Comparison of ENCODE assay signal across 1 cellular context in genomic region chr2:241609859-241610793, GRCh38.
A peak's percentile ranks its signal among the peaks of the same experiment; 100 is the strongest.
TF ChIP-seq lines count a peak whose summit lies in the region.

No MANE protein-coding gene starts in this region.

TF ChIP-seq in HepG2, 621 proteins besides CTCF, POLR2A, EP300 and RAD21 (continued from another document and continues in another):
- TF ChIP-seq ZBTB40 (IDR thresholded peaks at IDR 0.05) (no peak), ZBTB40 (CRISPR knock-in tag; IDR thresholded peaks at IDR 0.05) (peak; percentile 79), STAG1 (CRISPR knock-in tag; IDR thresholded peaks at IDR 0.05) (peak; percentile 70), ZNF616 (CRISPR knock-in tag; IDR thresholded peaks at IDR 0.05; ENCODE audit: low read depth) (peak; percentile 82), SP2 (CRISPR knock-in tag; IDR thresholded peaks at IDR 0.05) (peak; percentile 65), HOMEZ (CRISPR knock-in tag; IDR thresholded peaks at IDR 0.05; ENCODE audit: low read depth) (peak; percentile 40; the same call in 1 of the 2 replicates), BCL3 (CRISPR knock-in tag; IDR thresholded peaks at IDR 0.05) (peak; percentile 64), SOX5 (CRISPR knock-in tag; IDR thresholded peaks at IDR 0.05; ENCODE audit: borderline replicate concordance) (peak; percentile 65; the same call in 1 of the 2 replicates), SALL2 (CRISPR knock-in tag; IDR thresholded peaks at IDR 0.05) (peak; percentile 89), ZNF503 (CRISPR knock-in tag; IDR thresholded peaks at IDR 0.05) (peak; percentile 70; the same call in 1 of the 2 replicates), ZBED4 (CRISPR knock-in tag; IDR thresholded peaks at IDR 0.05; ENCODE audit: borderline replicate concordance) (peak; percentile 82), MAX (IDR thresholded peaks at IDR 0.05) (peak; percentile 93), KLF13 (CRISPR knock-in tag; IDR thresholded peaks at IDR 0.05) (no peak; the same call in 1 of the 2 replicates), NONO (IDR thresholded peaks at IDR 0.05) (no peak), NONO (CRISPR knock-in tag; conservative IDR thresholded peaks at IDR 0.05) (peak; percentile 92), CSRNP1 (CRISPR knock-in tag; IDR thresholded peaks at IDR 0.05) (peak; percentile 60), ZNF33B (CRISPR knock-in tag; IDR thresholded peaks at IDR 0.05) (peak; percentile 26), LCORL (IDR thresholded peaks at IDR 0.05) (no peak), LCORL (CRISPR knock-in tag; IDR thresholded peaks at IDR 0.05) (peak; percentile 40; the same call in 1 of the 2 replicates), GLI4 (CRISPR knock-in tag; IDR thresholded peaks at IDR 0.05; ENCODE audit: borderline replicate concordance) (no peak; the same call in 1 of the 2 replicates), ZNF670 (CRISPR knock-in tag; IDR thresholded peaks at IDR 0.05; ENCODE audit: borderline replicate concordance) (peak; percentile 84; the same call in 1 of the 2 replicates), ZKSCAN5 (CRISPR knock-in tag; IDR thresholded peaks at IDR 0.05) (no peak), PPARG (CRISPR knock-in tag; conservative IDR thresholded peaks at IDR 0.05) (peak; percentile 67), ZNF614 (CRISPR knock-in tag; IDR thresholded peaks at IDR 0.05; ENCODE audit: borderline replicate concordance) (peak; percentile 66; the same call in 1 of the 2 replicates), ZNF563 (CRISPR knock-in tag; IDR thresholded peaks at IDR 0.05) (peak; percentile 95), ZNF788 (CRISPR knock-in tag; IDR thresholded peaks at IDR 0.05; ENCODE audit: borderline replicate concordance) (peak; percentile 84), YY1 (IDR thresholded peaks at IDR 0.05; ENCODE audit: insufficient read depth, insufficient replicate concordance, low read depth, low read length) (peak; percentile 82), MBNL3 (CRISPR knock-in tag; conservative IDR thresholded peaks at IDR 0.05) (no peak), ZNF687 (CRISPR knock-in tag; IDR thresholded peaks at IDR 0.05) (peak; percentile 98), ZNF430 (CRISPR knock-in tag; IDR thresholded peaks at IDR 0.05) (peak; percentile 91), ZFP36L2 (CRISPR knock-in tag; IDR thresholded peaks at IDR 0.05) (0 out of 2 replicates have a peak, but pooled peaks have one; percentile 26), ETV5 (CRISPR knock-in tag; IDR thresholded peaks at IDR 0.05; ENCODE audit: borderline replicate concordance) (peak; percentile 98), ATRX (CRISPR knock-in tag; IDR thresholded peaks at IDR 0.05; ENCODE audit: borderline replicate concordance) (no peak)
